8 cellular contexts compared by ENCODE assay signal in genomic region chr12:89051065-89051677, GRCh38.
DNase-seq lines count a peak whose midpoint lies in the region; ATAC-seq and TF ChIP-seq lines count a peak whose summit lies in the region.

No MANE protein-coding gene starts in this region.

- H3K27ac ChIP-seq in CD4-positive, alpha-beta memory T cell (ENCODE audit: low read depth, low read length) = no peak overlapping the region
- H3K27ac ChIP-seq in right atrium auricular region (no peak overlapping the region), sigmoid colon (no peak overlapping the region), aorta (ENCODE audit: low read depth in 1 of 2, low read length in 2 of 2) (no peak overlapping the region)

- CTCF ChIA-PET in CD4-positive, alpha-beta memory T cell (lab: Charles Lee; ENCODE audit: partially characterized antibody) = interaction anchor here (0.8 to 3.7 kb wide), 11 partner anchors 10 to 477 kb away, joined by 3 to 44 read pairs (median 4); no protein-coding TSS in a partner anchor

- no peak overlapping the region for H3K27ac Mint-ChIP-seq in CD4-positive, alpha-beta memory T cell

- peaks cover 0 to 1% of the 10 kb centered on the region in 2 donors for H3K27me3 Mint-ChIP-seq in CD4-positive, alpha-beta memory T cell

- H3K4me3 Mint-ChIP-seq in CD4-positive, alpha-beta memory T cell = no peak overlapping the region

- TF ChIP-seq EP300 in sigmoid colon (IDR thresholded peaks at IDR 0.05) = no peak

- TF ChIP-seq CTCF in right atrium auricular region (IDR thresholded peaks at IDR 0.05) (peak; percentile 94), sigmoid colon (IDR thresholded peaks at IDR 0.05) (peak; percentile 60 to 79 (median 71))

- H3K4me3 ChIP-seq in CD4-positive, alpha-beta memory T cell (ENCODE audit: low read length in 2 of 2) = no peak overlapping the region
- no peak overlapping the region for H3K4me3 ChIP-seq in right atrium auricular region
- no peak overlapping the region for H3K4me3 ChIP-seq in sigmoid colon
- no peak overlapping the region for H3K4me3 ChIP-seq in aorta (ENCODE audit: low read length in 2 of 2)

- ATAC-seq in GM18511 (IDR thresholded peaks at IDR 0.05; ENCODE audit: unreplicated experiment) = peak; percentile 80
- ATAC-seq in HG03139 (IDR thresholded peaks at IDR 0.05; ENCODE audit: unreplicated experiment) = peak; percentile 80
- no peak for ATAC-seq in aorta (ENCODE audit: low FRiP score)

- POLR2A ChIA-PET in CD4-positive, alpha-beta memory T cell (lab: Charles Lee; ENCODE audit: partially characterized antibody) = no interaction called here

- no peaks in the 10 kb centered on the region for H3K4me1 ChIP-seq in CD4-positive, alpha-beta memory T cell (ENCODE audit: insufficient read depth, low read length)
- H3K4me1 ChIP-seq in right atrium auricular region = no peaks in the 10 kb centered on the region
- no peaks in the 10 kb centered on the region for H3K4me1 ChIP-seq in sigmoid colon
- no peaks in the 10 kb centered on the region for H3K4me1 ChIP-seq in aorta (ENCODE audit: control insufficient read depth in 1 of 2, insufficient read depth in 2 of 2, low read length in 2 of 2)

- intact Hi-C loops in CD4-positive, alpha-beta memory T cell (cut with micrococcal nuclease) = loop anchor here (1.0 to 2.0 kb wide), 6 partner anchors 32 to 478 kb away; partner anchors contain the start of genes DUSP6 and GALNT4
- intact Hi-C loops in sigmoid colon (cut with DNase I) (loop anchor here (1.0 to 5.0 kb wide), 3 partner anchors 302 to 476 kb away; partner anchors contain the start of genes DUSP6 and POC1B), aorta (cut with DNase I) (loop anchor here (2.0 to 5.0 kb wide), 3 partner anchors 301 to 476 kb away; partner anchors contain the start of genes DUSP6 (in 1 of the 2) and POC1B (in 1 of the 2))

- H3K9me3 ChIP-seq in CD4-positive, alpha-beta memory T cell (ENCODE audit: control insufficient read depth in 1 of 2, low read length in 2 of 2) = no peaks in the 10 kb centered on the region
- H3K9me3 ChIP-seq in right atrium auricular region (no peaks in the 10 kb centered on the region), sigmoid colon (no peaks in the 10 kb centered on the region), aorta (ENCODE audit: control insufficient read depth, low read length) (no peaks in the 10 kb centered on the region)

- 2 to 6% methylated on average over 2 of the region's 2 CpGs for WGBS in sigmoid colon, 2 donors
- 1 to 2% methylated on average over 2 of the region's 2 CpGs for WGBS in aorta, 2 donors

- H3K36me3 ChIP-seq in CD4-positive, alpha-beta memory T cell (ENCODE audit: insufficient read depth, low read length) = no peaks in the 10 kb centered on the region
- H3K36me3 ChIP-seq in right atrium auricular region = no peaks in the 10 kb centered on the region
- H3K36me3 ChIP-seq in sigmoid colon = no peaks in the 10 kb centered on the region
- H3K36me3 ChIP-seq in aorta (ENCODE audit: control insufficient read depth in 1 of 2, insufficient read depth in 2 of 2, low read length in 1 of 2) = no peaks in the 10 kb centered on the region

- DNase-seq in CD4-positive, alpha-beta memory T cell = peak; percentile 35 to 60 (median 51)
- DNase-seq in NCI-H2227 (lab: John Stamatoyannopoulos, UW; ENCODE audit: unreplicated experiment) (peak; percentile 66), amniotic epithelial cell (ENCODE audit: low read depth) (peak; percentile 77), right atrium auricular region (ENCODE audit: low spot score) (no peak), sigmoid colon (no peak), aorta (no peak)

- peaks cover 2 to 3% of the 10 kb centered on the region in 2 donors for H3K36me3 Mint-ChIP-seq in CD4-positive, alpha-beta memory T cell

- no peak for TF ChIP-seq POLR2A in sigmoid colon (IDR thresholded peaks at IDR 0.05)

- peaks cover 0 to 3% (median 1%) of the 10 kb centered on the region in 4 donors for H3K4me1 Mint-ChIP-seq in CD4-positive, alpha-beta memory T cell

- peaks cover 0 to 10% (median 3%) of the 10 kb centered on the region in 8 donors for H3K9me3 Mint-ChIP-seq in CD4-positive, alpha-beta memory T cell

- H3K27me3 ChIP-seq in CD4-positive, alpha-beta memory T cell (ENCODE audit: insufficient read depth, low read length) = no peaks in the 10 kb centered on the region
- H3K27me3 ChIP-seq in right atrium auricular region (no peaks in the 10 kb centered on the region), sigmoid colon (no peaks in the 10 kb centered on the region), aorta (ENCODE audit: control insufficient read depth in 1 of 2, insufficient read depth in 2 of 2, low read length in 1 of 2) (no peaks in the 10 kb centered on the region)

Comparison
In these comparisons a context has a peak if more than half of its experiments do, and no peak if none do; other contexts are left out.
1. DNase-seq: peak in CD4-positive, alpha-beta memory T cell (5 of 5), NCI-H2227 (single experiment) and amniotic epithelial cell (single experiment); none in right atrium auricular region (single experiment), sigmoid colon (single experiment) and aorta (0 of 2).